1 cellular context compared by ENCODE assay signal in the genomic region with DNA sequence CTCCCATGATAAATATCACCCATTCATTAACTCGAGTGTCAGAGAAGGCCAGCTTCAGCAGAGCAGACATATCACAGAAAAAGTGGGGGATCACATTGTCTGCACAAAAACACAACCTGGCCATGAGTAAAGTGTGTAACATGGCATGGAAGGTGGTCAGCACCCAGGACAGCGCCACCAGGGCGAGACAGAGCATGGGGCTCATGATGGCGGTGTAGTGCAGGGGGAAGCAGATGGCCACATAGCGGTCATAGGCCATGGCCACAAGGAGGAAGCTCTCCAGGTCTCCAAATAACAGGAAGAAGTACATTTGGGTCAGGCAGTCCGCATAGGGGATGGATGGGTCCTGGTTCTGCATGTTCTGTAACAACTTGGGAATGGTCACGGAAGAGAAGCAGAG.
TF ChIP-seq lines count a peak whose summit lies in the region.

No MANE protein-coding gene starts in this region.

TF ChIP-seq in A549, 52 proteins besides CTCF, POLR2A, EP300 and RAD21 (continued from another document):
- peak; percentile 70; the same call in 1 of the 2 replicates for TF ChIP-seq EHMT2 (IDR thresholded peaks at IDR 0.05; ENCODE audit: low read depth)
